Comparison of ENCODE assay signal across 8 cellular contexts in the genomic region with DNA sequence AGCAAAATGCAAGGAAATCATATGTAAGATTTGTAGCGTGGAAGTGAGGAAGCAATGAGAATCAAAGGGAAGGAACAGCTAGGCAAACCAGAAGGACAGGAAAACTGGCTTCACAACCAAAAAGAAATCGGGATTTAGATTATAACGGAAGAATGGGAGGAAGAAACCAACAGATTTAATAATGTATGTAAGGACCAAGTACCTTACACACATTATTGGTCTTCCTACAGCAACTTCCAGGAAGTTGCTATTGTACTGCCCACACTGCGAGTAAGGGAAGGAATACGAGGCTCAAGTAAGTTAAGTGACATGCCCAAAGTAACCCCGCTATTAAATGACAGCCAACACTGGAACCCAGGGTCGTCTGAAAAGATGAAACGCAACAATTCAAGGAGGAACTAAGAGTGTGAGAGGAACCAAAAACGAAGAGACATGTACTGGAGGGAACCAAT. TPM values are rescaled to one million over a fixed set of nuclear protein-coding genes. Genes with fewer than 3 reads are reported as not detected.
DNase-seq lines count a peak whose midpoint lies in the region; ATAC-seq and TF ChIP-seq lines count a peak whose summit lies in the region.

No MANE protein-coding gene starts in this region.

- TF ChIP-seq CTCF in lung (IDR thresholded peaks at IDR 0.05; ENCODE audit: control extremely low read depth, extremely low read depth), result no peak

- ATAC-seq in stimulated activated naive CD8-positive, alpha-beta T cell treated with anti-CD3 and anti-CD28 coated beads, Interleukin-15, Interleukin-2, amounts not matched to agents 100 U/mL and 50 U/mL, for 24 hours, result no peak
- ATAC-seq in lung (ENCODE audit: insufficient read depth, low FRiP score) (no peak), HG02981 (IDR thresholded peaks at IDR 0.05; ENCODE audit: unreplicated experiment) (no peak), GM18498 (IDR thresholded peaks at IDR 0.05; ENCODE audit: unreplicated experiment) (no peak), GM19455 (IDR thresholded peaks at IDR 0.05; ENCODE audit: unreplicated experiment) (no peak)

- peaks cover 36% of the 10 kb centered on the region for H3K36me3 Mint-ChIP-seq in stimulated activated naive CD8-positive, alpha-beta T cell treated with anti-CD3 and anti-CD28 coated beads, Interleukin-15, Interleukin-2, amounts not matched to agents 100 ng/mL and 50 ng/mL, for 24 hours (ENCODE audit: low read depth)

- H3K4me3 ChIP-seq in lung, result peak overlapping the region; percentile 43

- H3K27me3 Mint-ChIP-seq in stimulated activated naive CD8-positive, alpha-beta T cell treated with anti-CD3 and anti-CD28 coated beads, Interleukin-15, Interleukin-2, amounts not matched to agents 100 ng/mL and 50 ng/mL, for 24 hours, result no peaks in the 10 kb centered on the region

- no peak for DNase-seq in stimulated activated naive CD8-positive, alpha-beta T cell treated with anti-CD3 and anti-CD28 coated beads, Interleukin-15, Interleukin-2, amounts not matched to agents 100 U/mL and 50 U/mL, for 24 hours
- DNase-seq in lung (ENCODE audit: low spot score) (no peak), DMS79 (lab: John Stamatoyannopoulos, UW) (no peak)

- H3K9me3 ChIP-seq in lung (ENCODE audit: control insufficient read depth in 2 of 2, insufficient read depth in 1 of 2, low read length in 1 of 2), result no peaks in the 10 kb centered on the region

- no peaks in the 10 kb centered on the region for H3K9me3 Mint-ChIP-seq in stimulated activated naive CD8-positive, alpha-beta T cell treated with anti-CD3 and anti-CD28 coated beads, Interleukin-15, Interleukin-2, amounts not matched to agents 100 ng/mL and 50 ng/mL, for 24 hours

- H3K4me3 Mint-ChIP-seq in stimulated activated naive CD8-positive, alpha-beta T cell treated with anti-CD3 and anti-CD28 coated beads, Interleukin-15, Interleukin-2, amounts not matched to agents 100 ng/mL and 50 ng/mL, for 24 hours, result peak overlapping the region; percentile 97

- H3K27ac Mint-ChIP-seq in stimulated activated naive CD8-positive, alpha-beta T cell treated with anti-CD3 and anti-CD28 coated beads, Interleukin-15, Interleukin-2, amounts not matched to agents 100 ng/mL and 50 ng/mL, for 24 hours, result peak overlapping the region; percentile 97

- peaks cover 8 to 11% of the 10 kb centered on the region in 2 donors for H3K36me3 ChIP-seq in lung (ENCODE audit: control insufficient read depth in 2 of 2, insufficient read depth in 2 of 2, low read length in 2 of 2)

- WGBS in lung, 2 donors, result 7 to 9% methylated on average over 9 of the region's 9 CpGs

- no peaks in the 10 kb centered on the region for H3K27me3 ChIP-seq in lung (ENCODE audit: control insufficient read depth, insufficient read depth)

- peaks cover 9% of the 10 kb centered on the region in 2 donors for H3K4me1 ChIP-seq in lung (ENCODE audit: control insufficient read depth in 2 of 2, insufficient read depth in 2 of 2, low read length in 2 of 2)

- peaks cover 29% of the 10 kb centered on the region for H3K4me1 Mint-ChIP-seq in stimulated activated naive CD8-positive, alpha-beta T cell treated with anti-CD3 and anti-CD28 coated beads, Interleukin-15, Interleukin-2, amounts not matched to agents 100 ng/mL and 50 ng/mL, for 24 hours (ENCODE audit: low read depth)

- H3K27ac ChIP-seq in angular gyrus (ENCODE audit: low read depth, low read length), result peak overlapping the region; percentile 98
- H3K27ac ChIP-seq in lung (ENCODE audit: low read depth in 1 of 2, low read length in 1 of 2), result peak overlapping the region; percentile 84 to 95

RNA-seq across cellular contexts. Expression of a gene that starts 0.5 kb away (rescaled TPM):
- 10 to 100 TPM; 26.8 to 72.0 TPM for total RNA-seq in lung
- polyA plus RNA-seq in lung, result 10 to 100 TPM; 85.8 to 92.2 TPM

RNA-seq across cellular contexts. Expression of a gene that starts 25.9 kb away (rescaled TPM):
- 10 to 100 TPM; 10.8 to 18.0 TPM for total RNA-seq in lung
- 1 to 10 TPM; 3.9 to 4.8 TPM for polyA plus RNA-seq in lung

RNA-seq across cellular contexts. Expression of a gene that starts 48.0 kb away (rescaled TPM):
- total RNA-seq in lung, result 100 to 1,000 TPM; 123 to 221 TPM
- polyA plus RNA-seq in lung, result 100 to 1,000 TPM; 171 to 176 TPM
